In the genomic region with DNA sequence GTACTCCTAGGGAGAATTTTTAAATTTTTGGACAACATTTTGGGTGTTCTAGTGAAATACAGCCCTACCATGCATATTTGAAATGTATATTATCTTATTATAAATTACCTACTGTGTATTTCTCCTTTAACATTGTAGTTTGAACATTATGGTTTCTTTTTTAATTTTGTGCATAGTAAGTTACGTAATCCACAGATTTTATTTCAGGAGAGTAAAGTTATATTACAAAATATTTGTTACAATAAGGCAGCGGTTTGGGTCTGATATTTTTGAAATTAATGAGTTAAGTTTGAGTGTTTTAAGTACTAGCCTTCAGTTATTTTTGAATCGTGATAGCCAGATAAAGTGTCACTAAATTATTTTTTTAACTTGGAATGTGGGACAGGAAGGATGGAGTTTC, we compare ENCODE assay signal across 12 cellular contexts. TPM values are rescaled to one million over a fixed set of nuclear protein-coding genes. Genes with fewer than 3 reads are reported as not detected.
A peak's percentile ranks its signal among the peaks of the same experiment; 100 is the strongest.
DNase-seq lines count a peak whose midpoint lies in the region; ATAC-seq and TF ChIP-seq lines count a peak whose summit lies in the region.
"Had no signal": no experiment of that assay in that cellular context is flagged by ENCODE, and none has a peak within 500 bp of the region (broad histone marks: within the 10 kb centered on the region; RNA-seq: fewer than 3 reads in every experiment).

No MANE protein-coding gene starts in this region.

- H3K27ac ChIP-seq in BLaER1 (peak overlapping the region; percentile 91; the same call in 1 of the 2 replicates), HUES6 (ENCODE audit: low read depth, low read length) (no peak overlapping the region)

- H3K36me3 Mint-ChIP-seq in central memory CD8-positive, alpha-beta T cell (ENCODE audit: insufficient read depth): peaks cover 2% of the 10 kb centered on the region
- no peaks in the 10 kb centered on the region for H3K36me3 Mint-ChIP-seq in natural killer cell

- H3K4me3 ChIP-seq in BLaER1 (peak overlapping the region; percentile 77), HUES6 (ENCODE audit: low read depth, low read length) (peak overlapping the region; percentile 83; the same call in 1 of the 2 replicates)
- H3K4me3 ChIP-seq: lung had no signal

- H3K27ac Mint-ChIP-seq in central memory CD8-positive, alpha-beta T cell (ENCODE audit: low read depth): no peak overlapping the region
- no peak overlapping the region for H3K27ac Mint-ChIP-seq in natural killer cell
- H3K27ac Mint-ChIP-seq: activated T-cell treated with anti-CD3 and anti-CD28 coated beads, Interleukin-2, amount 50 U/mL, for 72 hours had no signal

- peaks cover 32% of the 10 kb centered on the region for H3K27me3 Mint-ChIP-seq in central memory CD8-positive, alpha-beta T cell
- H3K27me3 Mint-ChIP-seq in natural killer cell (ENCODE audit: low read depth in 2 of 2): peaks cover 28 to 29% of the 10 kb centered on the region in 2 donors

- H3K9ac ChIP-seq in BLaER1: peak overlapping the region; percentile 83
- no peak overlapping the region for H3K9ac ChIP-seq in HUES6 (ENCODE audit: low read length)

- peak overlapping the region; percentile 93 for H3K4me2 ChIP-seq in BLaER1

- H3K9me3 ChIP-seq in BLaER1 (peaks cover 15% of the 10 kb centered on the region), HUES6 (ENCODE audit: control insufficient read depth, insufficient read depth, low read depth, low read length) (peaks cover 10% of the 10 kb centered on the region)
- H3K9me3 ChIP-seq: pancreas had no signal

- intact Hi-C loops in natural killer cell (cut with micrococcal nuclease): no loop called here

- H3K36me3 ChIP-seq in BLaER1 (no peaks in the 10 kb centered on the region), HUES6 (ENCODE audit: control insufficient read depth, insufficient read depth, low read length) (no peaks in the 10 kb centered on the region)
- H3K36me3 ChIP-seq: pancreas had no signal

- peaks cover 8% of the 10 kb centered on the region for H3K9me3 Mint-ChIP-seq in central memory CD8-positive, alpha-beta T cell
- peaks cover 0 to 3% of the 10 kb centered on the region in 2 donors for H3K9me3 Mint-ChIP-seq in natural killer cell

- H4K20me1 ChIP-seq in BLaER1: no peaks in the 10 kb centered on the region

- DNase-seq in central memory CD8-positive, alpha-beta T cell (ENCODE audit: low spot score in 2 of 2): no peak
- DNase-seq in natural killer cell (no peak), NCI-H748 treated with DMSO at 0.1 percent for 48 hours (lab: John Stamatoyannopoulos, UW) (no peak), LoVo (ENCODE audit: low spot score) (no peak), T1000 (lab: John Stamatoyannopoulos, UW) (no peak)
- DNase-seq: activated T-cell treated with anti-CD3 and anti-CD28 coated beads, Interleukin-2, amount 50 U/mL, for 72 hours; stimulated activated CD4-positive, alpha-beta T cell treated with anti-CD3 and anti-CD28 coated beads, Interleukin-12 subunit alpha, Interleukin-12 subunit beta, amount 100 ng/mL, for 4 hours had no signal

- TF ChIP-seq CTCF in natural killer cell (IDR thresholded peaks at IDR 0.05): no peak

- ATAC-seq in central memory CD8-positive, alpha-beta T cell (replicated peaks; ENCODE audit: extremely low read depth, poor library complexity, severe bottlenecking): no peak
- ATAC-seq in natural killer cell: no peak
- ATAC-seq in HG03159 (IDR thresholded peaks at IDR 0.05; ENCODE audit: unreplicated experiment): no peak
- ATAC-seq: activated T-cell treated with anti-CD3 and anti-CD28 coated beads, Interleukin-2, amount 50 U/mL, for 72 hours had no signal

- peak overlapping the region; percentile 92 for H3K4me3 Mint-ChIP-seq in central memory CD8-positive, alpha-beta T cell
- peak overlapping the region; percentile 32 for H3K4me3 Mint-ChIP-seq in natural killer cell

- H3K4me1 ChIP-seq in BLaER1 (peaks cover 22% of the 10 kb centered on the region), HUES6 (ENCODE audit: control insufficient read depth, insufficient read depth, low read length) (no peaks in the 10 kb centered on the region)

- H3K27me3 ChIP-seq in BLaER1 (no peaks in the 10 kb centered on the region), HUES6 (ENCODE audit: control insufficient read depth, insufficient read depth, low read length) (peaks cover 9% of the 10 kb centered on the region; the same call in 1 of the 2 replicates)
- H3K27me3 ChIP-seq: pancreas had no signal

- H3K4me1 Mint-ChIP-seq in central memory CD8-positive, alpha-beta T cell: peaks cover 18% of the 10 kb centered on the region
- peaks cover 9 to 15% of the 10 kb centered on the region in 2 donors for H3K4me1 Mint-ChIP-seq in natural killer cell

RNA-seq across cellular contexts. Expression of a gene that starts 7.3 kb away (rescaled TPM):
- total RNA-seq in natural killer cell: 1 to 10 TPM; 4.4 to 7.6 (median 6.4) TPM
